1 cellular context compared by ENCODE assay signal in genomic region chr22:31193092-31193491, GRCh38.
TF ChIP-seq lines count a peak whose summit lies in the region.

No MANE protein-coding gene starts in this region.

TF ChIP-seq in IMR-90, 13 proteins besides CTCF, POLR2A, EP300 and RAD21:
- TF ChIP-seq CHD1 (IDR thresholded peaks at IDR 0.05; ENCODE audit: low read depth, low read length) (no peak), SMC3 (IDR thresholded peaks at IDR 0.05; ENCODE audit: low read depth, low read length) (no peak), CEBPB (IDR thresholded peaks at IDR 0.05; ENCODE audit: low read depth, low read length) (no peak), RFX5 (IDR thresholded peaks at IDR 0.05; ENCODE audit: low read depth, low read length) (no peak), MAZ (IDR thresholded peaks at IDR 0.05; ENCODE audit: borderline replicate concordance, low read depth, low read length) (no peak), MXI1 (IDR thresholded peaks at IDR 0.05; ENCODE audit: borderline replicate concordance, low read depth, low read length) (no peak), MAFK (IDR thresholded peaks at IDR 0.05; ENCODE audit: low read depth, low read length) (no peak), RCOR1 (IDR thresholded peaks at IDR 0.05; ENCODE audit: insufficient replicate concordance, low read length) (no peak), BHLHE40 (IDR thresholded peaks at IDR 0.05; ENCODE audit: low read depth, low read length) (no peak), FOS (IDR thresholded peaks at IDR 0.05; ENCODE audit: low read depth, low read length) (no peak), NFE2L2 (IDR thresholded peaks at IDR 0.05; ENCODE audit: low read depth, low read length) (no peak)
- TF ChIP-seq, protein P1, sequence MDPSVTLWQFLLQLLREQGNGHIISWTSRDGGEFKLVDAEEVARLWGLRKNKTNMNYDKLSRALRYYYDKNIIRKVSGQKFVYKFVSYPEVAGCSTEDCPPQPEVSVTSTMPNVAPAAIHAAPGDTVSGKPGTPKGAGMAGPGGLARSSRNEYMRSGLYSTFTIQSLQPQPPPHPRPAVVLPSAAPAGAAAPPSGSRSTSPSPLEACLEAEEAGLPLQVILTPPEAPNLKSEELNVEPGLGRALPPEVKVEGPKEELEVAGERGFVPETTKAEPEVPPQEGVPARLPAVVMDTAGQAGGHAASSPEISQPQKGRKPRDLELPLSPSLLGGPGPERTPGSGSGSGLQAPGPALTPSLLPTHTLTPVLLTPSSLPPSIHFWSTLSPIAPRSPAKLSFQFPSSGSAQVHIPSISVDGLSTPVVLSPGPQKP (IDR thresholded peaks at IDR 0.05; ENCODE audit: borderline replicate concordance, low read depth, low read length): no peak
- TF ChIP-seq, protein P2, sequence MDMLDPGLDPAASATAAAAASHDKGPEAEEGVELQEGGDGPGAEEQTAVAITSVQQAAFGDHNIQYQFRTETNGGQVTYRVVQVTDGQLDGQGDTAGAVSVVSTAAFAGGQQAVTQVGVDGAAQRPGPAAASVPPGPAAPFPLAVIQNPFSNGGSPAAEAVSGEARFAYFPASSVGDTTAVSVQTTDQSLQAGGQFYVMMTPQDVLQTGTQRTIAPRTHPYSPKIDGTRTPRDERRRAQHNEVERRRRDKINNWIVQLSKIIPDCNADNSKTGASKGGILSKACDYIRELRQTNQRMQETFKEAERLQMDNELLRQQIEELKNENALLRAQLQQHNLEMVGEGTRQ (IDR thresholded peaks at IDR 0.05; ENCODE audit: low read depth, low read length): no peak
